Comparison of ENCODE assay signal across 1 cellular context in genomic region chr11:1759151-1759850, GRCh38.
TF ChIP-seq lines count a peak whose summit lies in the region.

No MANE protein-coding gene starts in this region.

TF ChIP-seq in K562, 482 proteins besides CTCF, POLR2A, EP300 and RAD21 (continued from another document):
- TF ChIP-seq ZNF318 (IDR thresholded peaks at IDR 0.05; ENCODE audit: borderline replicate concordance in 1 of 2, low read depth in 1 of 2): no peak
- no peak for TF ChIP-seq STAT5B (CRISPR knock-in tag; IDR thresholded peaks at IDR 0.05)
- peak; percentile 33; the same call in 1 of the 2 replicates for TF ChIP-seq POLR2G (IDR thresholded peaks at IDR 0.05; ENCODE audit: low read depth, low read length)
